In the genomic region with DNA sequence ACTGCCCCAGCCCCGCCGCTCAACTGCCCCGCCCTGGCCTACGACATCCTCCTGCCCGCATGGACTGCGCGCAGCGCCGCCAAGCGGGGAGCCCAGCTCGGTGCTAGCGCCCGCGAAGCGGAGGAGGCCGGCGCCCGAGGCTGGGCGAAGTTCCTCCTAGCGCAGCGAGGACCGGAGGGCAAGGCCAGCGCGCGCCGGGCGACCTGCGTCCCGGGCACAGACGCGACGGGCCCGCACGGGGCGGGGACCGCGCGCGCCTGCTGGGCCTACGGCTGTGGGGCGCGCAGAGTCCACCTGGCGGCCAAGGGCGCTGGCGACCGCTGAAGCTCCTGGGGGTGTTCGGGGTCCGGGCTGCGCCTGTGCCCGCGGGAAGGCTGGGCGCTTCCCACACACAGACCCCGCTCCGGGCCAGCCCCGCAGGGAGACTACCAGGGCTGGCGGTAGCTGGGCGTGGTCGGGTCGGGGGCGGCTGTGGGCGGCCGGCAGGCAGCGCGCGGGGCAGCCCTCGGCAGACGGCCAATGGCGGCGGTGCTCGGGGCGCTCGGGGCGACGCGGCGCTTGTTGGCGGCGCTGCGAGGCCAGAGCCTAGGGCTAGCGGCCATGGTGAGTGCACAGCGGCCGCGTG, we compare ENCODE assay signal across 8 cellular contexts. TPM values are rescaled to one million over a fixed set of nuclear protein-coding genes. Genes with fewer than 3 reads are reported as not detected.
DNase-seq lines count a peak whose midpoint lies in the region; ATAC-seq, FAIRE-seq and TF ChIP-seq lines count a peak whose summit lies in the region.

TSS of gene PCBD2 (plus strand) at position 511 of the 625 bp plus-strand sequence. CDS start at position 520, 9 bp downstream.

- peak within 1 kb of the TSS; percentile 94 to 100 for H3K27ac ChIP-seq in right atrium auricular region
- H3K27ac ChIP-seq in psoas muscle, result peak within 1 kb of the TSS; percentile 99

- TF ChIP-seq CTCF in right atrium auricular region (IDR thresholded peaks at IDR 0.05) (peak; percentile 91 to 96), psoas muscle (IDR thresholded peaks at IDR 0.05) (peak; percentile 83)

- DNase-seq in NCI-H1694 (lab: John Stamatoyannopoulos, UW) (peak; percentile 78), amniotic epithelial cell (ENCODE audit: low read depth) (peak; percentile 78), right atrium auricular region (ENCODE audit: low spot score) (peak; percentile 86), psoas muscle (peak; percentile 92 to 96), urothelium cell line (ENCODE audit: low spot score) (peak; percentile 90)

- ATAC-seq in GM18498 (IDR thresholded peaks at IDR 0.05; ENCODE audit: unreplicated experiment) (peak; percentile 84), HG02885 (IDR thresholded peaks at IDR 0.05; ENCODE audit: poor library complexity, unreplicated experiment) (peak; percentile 81), psoas muscle (peak; percentile 89 to 92 (median 89))

- H3K36me3 ChIP-seq in right atrium auricular region (peaks cover 8% of the 10 kb centered on the region), psoas muscle (ENCODE audit: insufficient read depth in 1 of 2, low read depth in 1 of 2) (peaks cover 0 to 23% of the 10 kb centered on the region in 2 donors)

- no peak for FAIRE-seq in urothelium cell line (lab: Jason Lieb, UNC)

- 0 to 1% (median 1%) methylated on average over 63 to 83 of the region's 83 CpGs for WGBS in psoas muscle, 3 donors

- H3K4me3 ChIP-seq in right atrium auricular region (peak within 1 kb of the TSS; percentile 65 to 71), psoas muscle (peak within 1 kb of the TSS; percentile 71)

- H3K9me3 ChIP-seq in right atrium auricular region, result no peaks in the 10 kb centered on the region
- H3K9me3 ChIP-seq in psoas muscle, result no peaks in the 10 kb centered on the region

- no peaks in the 10 kb centered on the region for H3K27me3 ChIP-seq in right atrium auricular region
- H3K27me3 ChIP-seq in psoas muscle (ENCODE audit: insufficient read depth in 3 of 3, low read length in 2 of 3), result no peaks in the 10 kb centered on the region

- intact Hi-C loops in T-helper 1 cell treated with Interleukin-12 subunit alpha and Interleukin-12 subunit beta and Interleukin-4 antibody, amounts not matched to agents 30 ng/mL and 1 ng/mL, for 36 hours (cut with micrococcal nuclease), result loop anchor here (1.0 to 2.0 kb wide), 16 partner anchors 16 to 728 kb away; partner anchors contain the start of genes C5orf24, CAMLG, DDX46 and JADE2
- intact Hi-C loops in psoas muscle (cut with DNase I), result loop anchor here (1.0 to 10.0 kb wide), 3 partner anchors 58 to 166 kb away; partner anchors contain the start of genes C5orf24 (in 1 of the 2) and CAMLG (in 1 of the 2)

- H3K4me1 ChIP-seq in right atrium auricular region, result no peaks in the 10 kb centered on the region
- H3K4me1 ChIP-seq in psoas muscle, result no peaks in the 10 kb centered on the region

RNA-seq across cellular contexts. Expression of gene PCBD2, which starts in this region (rescaled TPM):
- total RNA-seq in T-helper 1 cell treated with Interleukin-12 subunit alpha and Interleukin-12 subunit beta and Interleukin-4 antibody, amounts not matched to agents 30 ng/mL and 1 ng/mL, for 36 hours, result 13.2 and 14.2 TPM in 2 replicates
- total RNA-seq in right atrium auricular region (10 to 100 TPM; 10.9 to 19.1 TPM), psoas muscle (10 to 100 TPM; 23.8 to 29.9 (median 26.0) TPM)
- polyA plus RNA-seq in psoas muscle, result 10 to 100 TPM in 2 of 3 donors, 1 to 10 TPM in 1; 8.9 to 21.1 (median 14.0) TPM

Comparison
In these comparisons a context has a peak if more than half of its experiments do, and no peak if none do; other contexts are left out.
1. Peak in every context shown above with its lines: DNase-seq, ATAC-seq, H3K4me3 ChIP-seq and H3K27ac ChIP-seq.